ENCODE assay signal across 24 cellular contexts in the genomic region with DNA sequence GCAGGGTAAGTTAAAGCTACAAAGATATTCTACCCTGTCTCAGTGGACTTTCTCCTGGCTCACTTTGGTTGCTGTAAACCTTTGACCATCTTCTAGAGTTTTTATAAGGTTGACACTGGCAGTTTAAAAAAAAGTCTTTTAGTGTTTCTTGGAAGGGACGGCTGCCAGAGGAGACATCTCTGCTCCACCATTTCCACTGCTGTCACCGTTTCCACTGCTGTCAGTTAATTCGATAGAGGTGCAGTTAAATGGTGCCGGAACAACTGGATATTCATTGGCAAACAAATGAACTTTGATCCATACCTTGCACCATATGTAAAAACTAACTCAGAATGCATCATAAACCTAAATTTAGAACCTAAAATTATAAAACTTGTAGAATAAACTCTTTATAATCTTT. TPM values are rescaled to one million over a fixed set of nuclear protein-coding genes. Genes with fewer than 3 reads are reported as not detected.
DNase-seq lines count a peak whose midpoint lies in the region; ATAC-seq, FAIRE-seq and TF ChIP-seq lines count a peak whose summit lies in the region.
"Had no signal": no experiment of that assay in that cellular context is flagged by ENCODE, and none has a peak within 500 bp of the region (broad histone marks: within the 10 kb centered on the region; RNA-seq: fewer than 3 reads in every experiment).

No MANE protein-coding gene starts in this region.

- no peaks in the 10 kb centered on the region for H3F3A ChIP-seq in SK-N-SH (replicated peaks; ENCODE audit: insufficient read depth)

- H3K4me2 ChIP-seq in SK-N-SH, result no peak overlapping the region
- H3K4me2 ChIP-seq: A549; BLaER1 treated with 17β-estradiol and CSF1 and Interleukin-3, amounts not matched to agents 10 nM and 100 nM; GM23338 had no signal

- intact Hi-C loops in mucosa of descending colon (cut with DNase I, micrococcal nuclease), result no loop called here

- peaks cover 22% of the 10 kb centered on the region for H3K36me3 Mint-ChIP-seq in HFFc6 (ENCODE audit: low read depth)

- DNase-seq in mucosa of descending colon, result peak in 1 of 3 donors; percentile 69
- DNase-seq in small intestine, result peak; percentile 49
- no peak for DNase-seq in NCI-H524 treated with DMSO at 0.1 percent for 48 hours (lab: John Stamatoyannopoulos, UW)
- no peak for DNase-seq in HFFc6
- DNase-seq in SK-N-SH, result no peak
- DNase-seq: 8988T; ACHN; AML-193; BE2C; CD4-positive, alpha-beta T cell; CD8-positive, alpha-beta memory T cell; DMS 273 treated with DMSO at 0.1 percent for 48 hours; DMS79; EL; GDM1; H9 had no signal

- H3K4me3 ChIP-seq in mucosa of descending colon (no peak overlapping the region), small intestine (ENCODE audit: low read depth in 1 of 2, low read length in 2 of 2) (no peak overlapping the region), SK-N-SH (ENCODE audit: low read depth in 2 of 2, low read length in 1 of 2) (no peak overlapping the region)
- H3K4me3 ChIP-seq: A549; BLaER1 treated with 17β-estradiol and CSF1 and Interleukin-3, amounts not matched to agents 10 nM and 100 nM; GM12878; GM23338 had no signal

- no peak overlapping the region for H3K27ac ChIP-seq in small intestine (ENCODE audit: low read depth in 1 of 2, low read length in 1 of 2)
- H3K27ac ChIP-seq in SK-N-SH (ENCODE audit: low read depth in 2 of 2, low read length in 1 of 2), result no peak overlapping the region
- H3K27ac ChIP-seq: A549; BLaER1 treated with 17β-estradiol and CSF1 and Interleukin-3, amounts not matched to agents 10 nM and 100 nM had no signal

- no peaks in the 10 kb centered on the region for H3K9me3 ChIP-seq in mucosa of descending colon
- no peaks in the 10 kb centered on the region for H3K9me3 ChIP-seq in small intestine (ENCODE audit: control insufficient read depth, low read depth)
- no peaks in the 10 kb centered on the region for H3K9me3 ChIP-seq in SK-N-SH
- H3K9me3 ChIP-seq: A549, BE2C had no signal

- H3K9me2 ChIP-seq in SK-N-SH, result no peaks in the 10 kb centered on the region

- ATAC-seq in mucosa of descending colon, result peak; percentile 93
- ATAC-seq: A549, GM12878, GM23338, HCT116 had no signal

- H3K79me2 ChIP-seq in SK-N-SH (ENCODE audit: insufficient read depth), result no peaks in the 10 kb centered on the region

- TF ChIP-seq CTCF in mucosa of descending colon (IDR thresholded peaks at IDR 0.05), result no peak
- TF ChIP-seq CTCF in HFFc6 (IDR thresholded peaks at IDR 0.05), result no peak
- no peak for TF ChIP-seq CTCF in SK-N-SH (IDR thresholded peaks at IDR 0.05)

- H3K4me3 Mint-ChIP-seq in HFFc6, result no peak overlapping the region
- H3K4me3 Mint-ChIP-seq: CD4-positive, alpha-beta T cell; CD8-positive, alpha-beta memory T cell; GM23338; H9 had no signal

- H3K36me3 ChIP-seq in mucosa of descending colon (ENCODE audit: low read depth) (no peaks in the 10 kb centered on the region), small intestine (ENCODE audit: control insufficient read depth in 2 of 2, insufficient read depth in 2 of 2, low read length in 2 of 2) (peaks cover 0 to 10% of the 10 kb centered on the region in 2 donors), SK-N-SH (replicated peaks in 1 of 2; ENCODE audit: control insufficient read depth in 1 of 2, insufficient read depth in 2 of 2, low read length in 1 of 2) (peaks cover 15% of the 10 kb centered on the region in 2 experiments)

- CTCF ChIA-PET in SK-N-SH (lab: Yijun Ruan, JAX), result interaction anchor here (0.9 to 5.0 kb wide), 6 partner anchors 10 to 135 kb away, joined by 3 to 51 read pairs (median 3); no protein-coding TSS in a partner anchor

- no peak for TF ChIP-seq EP300 in SK-N-SH (IDR thresholded peaks at IDR 0.05; ENCODE audit: borderline replicate concordance in 1 of 2, low read depth in 1 of 2, low read length in 1 of 2)

- TF ChIP-seq RAD21 in SK-N-SH (IDR thresholded peaks at IDR 0.05; ENCODE audit: low read length), result no peak

- no peaks in the 10 kb centered on the region for H3K4me1 Mint-ChIP-seq in HFFc6 (ENCODE audit: low read depth)
- H3K4me1 Mint-ChIP-seq: CD14-positive monocyte had no signal

- peak; percentile 79 for FAIRE-seq in colon (lab: Jason Lieb, UNC)
- no peak for FAIRE-seq in small intestine (lab: Jason Lieb, UNC)
- FAIRE-seq: D721Med, GM12878 had no signal

- POLR2A ChIA-PET in SK-N-SH (lab: Yijun Ruan, JAX), result no interaction called here

- H3K27me3 ChIP-seq in small intestine (ENCODE audit: control insufficient read depth in 2 of 2, insufficient read depth in 2 of 2, low read length in 2 of 2) (no peaks in the 10 kb centered on the region), SK-N-SH (ENCODE audit: insufficient read depth) (no peaks in the 10 kb centered on the region)
- H3K27me3 ChIP-seq: BE2C had no signal

- no peaks in the 10 kb centered on the region for H3K9me3 Mint-ChIP-seq in HFFc6
- H3K9me3 Mint-ChIP-seq: GM23338 had no signal

- no peak overlapping the region for H2AFZ ChIP-seq in SK-N-SH (ENCODE audit: low read depth)
- H2AFZ ChIP-seq: GM23338 had no signal

- no peak overlapping the region for H3K9ac ChIP-seq in SK-N-SH
- H3K9ac ChIP-seq: BLaER1 treated with 17β-estradiol and CSF1 and Interleukin-3, amounts not matched to agents 10 nM and 100 nM had no signal

- no peak overlapping the region for H3K27ac Mint-ChIP-seq in HFFc6
- H3K27ac Mint-ChIP-seq: CD14-positive monocyte; CD4-positive, alpha-beta T cell; CD8-positive, alpha-beta memory T cell; GM23338 had no signal

- H3K27me3 Mint-ChIP-seq in HFFc6 (ENCODE audit: insufficient read depth), result peaks cover 2% of the 10 kb centered on the region; the same call in 1 of the 2 replicates
- H3K27me3 Mint-ChIP-seq: CD4-positive, alpha-beta T cell; CD8-positive, alpha-beta memory T cell had no signal

- H3K4me1 ChIP-seq in mucosa of descending colon (ENCODE audit: low read depth) (peaks cover 12% of the 10 kb centered on the region), small intestine (ENCODE audit: control insufficient read depth in 2 of 2, insufficient read depth in 1 of 2, low read depth in 1 of 2, low read length in 1 of 2) (peaks cover 0 to 5% of the 10 kb centered on the region in 2 donors), SK-N-SH (ENCODE audit: control insufficient read depth in 1 of 2, insufficient read depth in 2 of 2, low read depth in 1 of 2, low read length in 1 of 2) (no peaks in the 10 kb centered on the region)
- H3K4me1 ChIP-seq: A549; BE2C; BLaER1 treated with 17β-estradiol and CSF1 and Interleukin-3, amounts not matched to agents 10 nM and 100 nM had no signal

- no peaks in the 10 kb centered on the region for H4K20me1 ChIP-seq in SK-N-SH (ENCODE audit: insufficient read depth)

- WGBS in small intestine, 3 donors, result 40 to 75% (median 54%) methylated on average over 4 of the region's 4 CpGs
- WGBS in SK-N-SH (ENCODE audit: low lambda C conversion rate), result 95% methylated on average over 4 of the region's 4 CpGs

TF ChIP-seq in SK-N-SH, 30 proteins besides CTCF, POLR2A, EP300 and RAD21:
- TF ChIP-seq CHD2 (IDR thresholded peaks at IDR 0.05; ENCODE audit: low read length, partially characterized antibody) (no peak), MXI1 (IDR thresholded peaks at IDR 0.05; ENCODE audit: low read depth, low read length) (no peak)
- TF ChIP-seq, protein P1, sequence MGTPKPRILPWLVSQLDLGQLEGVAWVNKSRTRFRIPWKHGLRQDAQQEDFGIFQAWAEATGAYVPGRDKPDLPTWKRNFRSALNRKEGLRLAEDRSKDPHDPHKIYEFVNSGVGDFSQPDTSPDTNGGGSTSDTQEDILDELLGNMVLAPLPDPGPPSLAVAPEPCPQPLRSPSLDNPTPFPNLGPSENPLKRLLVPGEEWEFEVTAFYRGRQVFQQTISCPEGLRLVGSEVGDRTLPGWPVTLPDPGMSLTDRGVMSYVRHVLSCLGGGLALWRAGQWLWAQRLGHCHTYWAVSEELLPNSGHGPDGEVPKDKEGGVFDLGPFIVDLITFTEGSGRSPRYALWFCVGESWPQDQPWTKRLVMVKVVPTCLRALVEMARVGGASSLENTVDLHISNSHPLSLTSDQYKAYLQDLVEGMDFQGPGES (IDR thresholded peaks at IDR 0.05; ENCODE audit: low read depth, low read length), result no peak
- TF ChIP-seq, protein P2, sequence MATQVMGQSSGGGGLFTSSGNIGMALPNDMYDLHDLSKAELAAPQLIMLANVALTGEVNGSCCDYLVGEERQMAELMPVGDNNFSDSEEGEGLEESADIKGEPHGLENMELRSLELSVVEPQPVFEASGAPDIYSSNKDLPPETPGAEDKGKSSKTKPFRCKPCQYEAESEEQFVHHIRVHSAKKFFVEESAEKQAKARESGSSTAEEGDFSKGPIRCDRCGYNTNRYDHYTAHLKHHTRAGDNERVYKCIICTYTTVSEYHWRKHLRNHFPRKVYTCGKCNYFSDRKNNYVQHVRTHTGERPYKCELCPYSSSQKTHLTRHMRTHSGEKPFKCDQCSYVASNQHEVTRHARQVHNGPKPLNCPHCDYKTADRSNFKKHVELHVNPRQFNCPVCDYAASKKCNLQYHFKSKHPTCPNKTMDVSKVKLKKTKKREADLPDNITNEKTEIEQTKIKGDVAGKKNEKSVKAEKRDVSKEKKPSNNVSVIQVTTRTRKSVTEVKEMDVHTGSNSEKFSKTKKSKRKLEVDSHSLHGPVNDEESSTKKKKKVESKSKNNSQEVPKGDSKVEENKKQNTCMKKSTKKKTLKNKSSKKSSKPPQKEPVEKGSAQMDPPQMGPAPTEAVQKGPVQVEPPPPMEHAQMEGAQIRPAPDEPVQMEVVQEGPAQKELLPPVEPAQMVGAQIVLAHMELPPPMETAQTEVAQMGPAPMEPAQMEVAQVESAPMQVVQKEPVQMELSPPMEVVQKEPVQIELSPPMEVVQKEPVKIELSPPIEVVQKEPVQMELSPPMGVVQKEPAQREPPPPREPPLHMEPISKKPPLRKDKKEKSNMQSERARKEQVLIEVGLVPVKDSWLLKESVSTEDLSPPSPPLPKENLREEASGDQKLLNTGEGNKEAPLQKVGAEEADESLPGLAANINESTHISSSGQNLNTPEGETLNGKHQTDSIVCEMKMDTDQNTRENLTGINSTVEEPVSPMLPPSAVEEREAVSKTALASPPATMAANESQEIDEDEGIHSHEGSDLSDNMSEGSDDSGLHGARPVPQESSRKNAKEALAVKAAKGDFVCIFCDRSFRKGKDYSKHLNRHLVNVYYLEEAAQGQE (IDR thresholded peaks at IDR 0.05; ENCODE audit: low read depth, low read length), result no peak
TF ChIP-seq in SK-N-SH: peak in this region for 0.

RNA-seq across cellular contexts. Expression of gene LMTK2, which starts 42.6 kb away (rescaled TPM):
- 10 to 100 TPM; 48.6 to 70.2 (median 52.9) TPM for total RNA-seq in mucosa of descending colon
- 1 to 10 TPM; 3.8 to 9.8 (median 5.4) TPM for polyA plus RNA-seq in small intestine
- total RNA-seq in HFFc6 (2021; fragmentation: NEBNext Ultra II Directional; extraction: Animal tissue kit (Norgen Biotek cat#: 25700)), result 10 to 100 TPM in 3 of 6 experiments, 1 to 10 TPM in 3; 9.2 to 13.5 (median 10.0) TPM
- polyA plus RNA-seq in SK-N-SH (2012; rRNA removed), result 6.8 and 9.0 TPM in 2 replicates
- polyA plus RNA-seq in SK-N-SH (2012; cell fraction: cytosol; rRNA removed), result 5.4 and 6.7 TPM in 2 replicates
- 12.6 and 13.3 TPM in 2 replicates for polyA plus RNA-seq in SK-N-SH (2012; cell fraction: nucleus; rRNA removed)
